Comparison of ENCODE assay signal across 23 cellular contexts in the genomic region with DNA sequence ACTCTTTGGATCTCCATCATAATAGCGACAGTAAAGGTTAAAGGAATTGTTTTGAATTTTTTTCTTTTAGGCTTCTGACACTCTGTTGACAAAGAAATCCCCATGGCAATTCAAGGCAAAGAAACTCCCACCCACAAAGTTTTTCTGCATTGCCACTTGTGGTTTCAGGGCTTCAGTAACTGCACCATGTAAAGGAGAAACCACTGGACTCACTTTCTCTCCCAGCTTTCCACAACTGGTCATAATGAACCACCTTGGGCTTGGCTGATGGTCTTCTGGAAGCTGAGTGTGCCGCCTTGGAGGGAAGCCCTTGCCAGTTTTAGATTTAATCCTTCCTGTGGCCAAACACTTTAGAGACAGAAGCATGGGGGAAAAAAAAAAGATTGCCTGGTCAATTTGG.
"Had no signal": no experiment of that assay in that cellular context is flagged by ENCODE, and none has a peak within 500 bp of the region (broad histone marks: within the 10 kb centered on the region; RNA-seq: fewer than 3 reads in every experiment).

No MANE protein-coding gene starts in this region.

- H3K4me3 Mint-ChIP-seq: memory B cell; natural killer cell; stimulated activated naive CD8-positive, alpha-beta T cell treated with anti-CD3 and anti-CD28 coated beads, Interleukin-15, amount 100 ng/mL, for 72 hours had no signal

- H3K36me3 ChIP-seq: gastrocnemius medialis, ovary, right lobe of liver had no signal

- H3K27ac ChIP-seq: epithelial cell of prostate, gastrocnemius medialis, heart left ventricle, hepatocyte, ovary, right lobe of liver, suprapubic skin, transverse colon had no signal

- H3K9me3 ChIP-seq: gastrocnemius medialis, right lobe of liver had no signal

- H2AFZ ChIP-seq: hepatocyte had no signal

- ATAC-seq: esophagus mucosa; gastrocnemius medialis; heart left ventricle; left lobe of liver; natural killer cell; right lobe of liver; stimulated activated naive CD8-positive, alpha-beta T cell treated with anti-CD3 and anti-CD28 coated beads, Interleukin-15, amount 100 ng/mL, for 72 hours had no signal

- H3K27me3 ChIP-seq: gastrocnemius medialis, heart left ventricle, hepatocyte, ovary, right lobe of liver, suprapubic skin, transverse colon had no signal

- H3K4me3 ChIP-seq: gastrocnemius medialis, heart left ventricle, hepatocyte, lung, ovary, right lobe of liver, suprapubic skin, transverse colon had no signal

- H3K4me1 Mint-ChIP-seq: memory B cell, natural killer cell had no signal

- FAIRE-seq: kidney, small intestine had no signal

- H3K27me3 Mint-ChIP-seq: memory B cell; stimulated activated naive CD8-positive, alpha-beta T cell treated with anti-CD3 and anti-CD28 coated beads, Interleukin-15, amount 100 ng/mL, for 72 hours had no signal

- DNase-seq: cortex of kidney; foreskin fibroblast; gastrocnemius medialis; heart left ventricle; kidney; natural killer cell; occipital lobe; ovary; right lobe of liver; small intestine; stimulated activated CD4-positive, alpha-beta T cell treated with anti-CD3 and anti-CD28 coated beads, Interleukin-15, amount 100 ng/mL, for 24 hours; stimulated activated CD4-positive, alpha-beta T cell treated with anti-CD3 and anti-CD28 coated beads, Interleukin-4, amount 100 ng/mL, for 1 hour; stimulated activated CD8-positive, alpha-beta memory T cell treated with anti-CD3 and anti-CD28 coated beads, Interleukin-4, amount 100 ng/mL, for 48 hours; stimulated activated naive CD4-positive, alpha-beta T cell; stimulated activated naive CD8-positive, alpha-beta T cell treated with anti-CD3 and anti-CD28 coated beads, Interleukin-15, amount 100 ng/mL, for 72 hours; transverse colon had no signal

- H3K79me2 ChIP-seq: hepatocyte had no signal

- H3K27ac Mint-ChIP-seq: memory B cell, natural killer cell had no signal

- H3K4me1 ChIP-seq: gastrocnemius medialis, heart left ventricle, right lobe of liver, suprapubic skin, transverse colon had no signal

- H3K4me2 ChIP-seq: hepatocyte had no signal
